Comparison of ENCODE assay signal across 8 cellular contexts in the genomic region with DNA sequence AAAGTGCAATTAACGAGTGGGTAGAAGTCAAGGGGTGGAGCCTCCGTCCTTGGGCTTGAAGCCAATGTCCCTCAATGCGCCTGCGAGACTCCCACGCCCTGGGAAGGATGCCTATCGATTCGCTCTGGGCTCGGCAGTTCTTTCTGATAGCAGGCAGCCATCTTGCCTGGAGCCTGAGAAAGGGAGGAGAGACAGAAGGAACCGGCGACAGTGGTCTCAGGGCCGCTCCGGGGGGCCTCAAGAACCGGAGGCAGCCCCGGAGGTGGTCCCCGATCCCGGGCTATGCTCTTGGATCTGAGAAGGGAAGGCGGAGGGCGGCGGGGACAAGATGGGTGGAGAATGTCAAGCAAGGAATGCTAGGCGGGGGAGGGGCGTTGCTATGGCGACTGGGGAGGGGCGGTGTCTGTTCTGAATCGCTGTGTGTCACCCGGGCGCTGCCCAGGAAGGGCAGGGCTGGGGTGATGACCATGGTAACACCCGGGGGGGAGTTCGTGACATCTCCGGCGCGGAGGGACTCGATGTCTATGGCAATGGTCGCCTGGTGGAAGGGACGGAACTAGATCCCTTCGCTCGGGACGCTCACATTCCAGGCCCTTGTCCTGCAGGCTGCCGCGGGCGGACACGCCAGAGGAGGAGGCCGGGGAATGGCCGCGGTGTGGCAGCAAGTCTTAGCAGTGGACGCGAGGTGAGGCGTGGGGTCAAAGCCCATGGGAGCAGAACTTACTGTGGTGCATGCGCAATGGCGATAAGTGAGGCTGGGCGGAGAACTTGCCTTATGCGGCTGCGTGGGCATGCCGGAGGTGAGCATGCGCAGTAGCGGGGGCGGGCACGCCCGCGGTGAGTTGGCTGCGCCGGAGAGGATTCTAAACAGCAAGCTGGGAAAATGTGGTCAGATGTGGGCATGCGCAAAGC. TPM values are rescaled to one million over a fixed set of nuclear protein-coding genes. Genes with fewer than 3 reads are reported as not detected.
DNase-seq lines count a peak whose midpoint lies in the region; ATAC-seq, FAIRE-seq and TF ChIP-seq lines count a peak whose summit lies in the region.

WDR13 (plus strand) TSS at position 140 of the 912 bp plus-strand sequence; CDS start at position 645, 505 bp downstream.

- no peak for TF ChIP-seq CTCF in AG04450 (IDR thresholded peaks at IDR 0.05; ENCODE audit: low read depth, low read length)

- H3K4me3 ChIP-seq in AG04450 (ENCODE audit: low read depth, low read length), result peak within 1 kb of the TSS; percentile 85

- peak; percentile 78 for ATAC-seq in HG03280 (IDR thresholded peaks at IDR 0.05; ENCODE audit: unreplicated experiment)

- peak within 1 kb of the TSS; percentile 98 for H3K27ac ChIP-seq in AG04450 (ENCODE audit: low read depth, low read length)

- CTCF ChIA-PET in AG04450 (lab: Charles Lee), result no interaction called here

- no peaks in the 10 kb centered on the region for H3K27me3 ChIP-seq in AG04450 (ENCODE audit: control insufficient read depth, insufficient read depth, low read length)

- POLR2A ChIA-PET in AG04450 (lab: Yijun Ruan, JAX), result interaction anchor here (0.7 to 1.0 kb wide), 2 partner anchors 18 to 23 kb away, joined by 3 to 5 read pairs; partner anchors contain the start of gene RBM3

- peak; percentile 65 for TF ChIP-seq POLR2A in GM18951 (IDR thresholded peaks at IDR 0.05; ENCODE audit: extremely low read depth, insufficient read depth, insufficient read length)

- FAIRE-seq in islet of Langerhans (lab: Jason Lieb, UNC), result peak; percentile 76

- DNase-seq in AG04450 (ENCODE audit: low read depth, low spot score) (peak; percentile 78), NCI-H460 (ENCODE audit: extremely low read depth, low read depth) (peak; percentile 94), cerebellar cortex (ENCODE audit: low spot score) (peak; percentile 90)
- DNase-seq in activated CD4-positive, CD25-positive, alpha-beta regulatory T cell treated with anti-CD3 and anti-CD28 coated beads, Interleukin-2, amount 50 U/mL, for 72 hours, result peak; percentile 88
- peak; percentile 71 to 83 for DNase-seq in stimulated activated CD4-positive, alpha-beta T cell treated with anti-CD3 and anti-CD28 coated beads, Interleukin-12 subunit alpha, Interleukin-12 subunit beta, amount 100 ng/mL, for 24 hours (ENCODE audit: low read depth in 2 of 2)

- in situ Hi-C loops in GM18951 (cut with MboI; ENCODE audit: low sequenced_read_pairs, unreplicated experiment), result no loop called here

- H3K9me3 ChIP-seq in AG04450 (ENCODE audit: control insufficient read depth, insufficient read depth, low read length), result no peaks in the 10 kb centered on the region

RNA-seq across cellular contexts. Expression of gene WDR13, which starts in this region (rescaled TPM):
- 24.1 and 50.3 TPM in 2 replicates for polyA plus RNA-seq in AG04450 (2011; rRNA removed)
- polyA minus RNA-seq in AG04450 (2011; rRNA and poly(A)+ RNA removed), result 25.5 and 38.0 TPM in 2 replicates
- total RNA-seq in NCI-H460 (2014; rRNA removed; shearing (Covaris generic)), result 77.2 and 81.0 TPM in 2 replicates
- 201 and 225 TPM in 2 replicates for polyA plus RNA-seq in NCI-H460 (2014; cell fraction: nucleus; rRNA removed)

Comparison
In these comparisons a context has a peak if more than half of its experiments do, and no peak if none do; other contexts are left out.
1. Peak in every context shown above with its lines: DNase-seq, ATAC-seq, H3K4me3 ChIP-seq and H3K27ac ChIP-seq.